Comparison of ENCODE assay signal across 8 cellular contexts in the genomic region with DNA sequence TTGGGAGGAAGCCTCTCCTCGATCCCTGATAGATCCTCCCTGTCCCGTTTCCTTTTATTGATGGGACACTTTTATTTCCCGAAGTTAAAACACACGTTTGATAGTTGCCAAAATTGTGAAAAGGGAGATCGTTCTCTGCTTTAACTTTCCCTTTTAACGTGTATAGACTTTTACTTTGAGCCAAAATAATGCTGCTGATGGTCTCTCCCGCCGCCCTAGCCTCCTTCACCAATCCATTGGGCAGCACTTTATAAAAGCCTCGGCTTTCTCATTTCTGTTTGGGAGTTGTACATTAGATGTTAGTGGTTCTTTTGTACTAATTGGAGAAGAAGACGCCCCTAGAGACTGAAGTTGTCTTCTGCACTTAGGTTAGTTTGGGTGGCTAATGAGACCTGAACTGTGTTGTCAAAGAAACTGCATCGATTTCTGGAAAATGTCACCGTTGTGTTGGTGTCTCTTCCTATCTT. TPM values are rescaled to one million over a fixed set of nuclear protein-coding genes. Genes with fewer than 3 reads are reported as not detected.
DNase-seq lines count a peak whose midpoint lies in the region; ATAC-seq and TF ChIP-seq lines count a peak whose summit lies in the region.

No MANE protein-coding gene starts in this region.

- H4K8ac ChIP-seq in neuronal stem cell (ENCODE audit: low read depth, low read length) = no peak overlapping the region

- H3K4me1 Mint-ChIP-seq in activated naive CD4-positive, alpha-beta T cell treated with anti-CD3 and anti-CD28 coated beads, Interleukin-2, amount 50 U/mL, for 24 hours = peaks cover 8% of the 10 kb centered on the region

- no peak overlapping the region for H2BK15ac ChIP-seq in neuronal stem cell (ENCODE audit: low read length)

- H3K9me3 Mint-ChIP-seq in activated naive CD4-positive, alpha-beta T cell treated with anti-CD3 and anti-CD28 coated beads, Interleukin-2, amount 50 U/mL, for 24 hours = no peaks in the 10 kb centered on the region

- H3K18ac ChIP-seq in neuronal stem cell (ENCODE audit: low read length) = no peak overlapping the region

- no peak overlapping the region for H2BK5ac ChIP-seq in neuronal stem cell (ENCODE audit: low read length)

- no peak overlapping the region for H3K23ac ChIP-seq in neuronal stem cell (ENCODE audit: low read depth, low read length, poor library complexity)

- no peaks in the 10 kb centered on the region for H3K27me3 ChIP-seq in SJCRH30
- no peaks in the 10 kb centered on the region for H3K27me3 ChIP-seq in neuronal stem cell (ENCODE audit: control insufficient read depth in 3 of 3, insufficient read depth in 3 of 3, low read depth in 1 of 3, low read length in 3 of 3)

- H3K9ac ChIP-seq in neuronal stem cell (ENCODE audit: low read depth, low read length, poor library complexity) = no peak overlapping the region

- no peak overlapping the region for H3K14ac ChIP-seq in neuronal stem cell (ENCODE audit: low read length)

- H2AFZ ChIP-seq in neuronal stem cell (ENCODE audit: low read length) = peak overlapping the region; percentile 98

- H3K4ac ChIP-seq in neuronal stem cell (ENCODE audit: low read length) = no peak overlapping the region

- no peak overlapping the region for H2BK120ac ChIP-seq in neuronal stem cell (ENCODE audit: low read depth, low read length)

- H3K27me3 Mint-ChIP-seq in activated naive CD4-positive, alpha-beta T cell treated with anti-CD3 and anti-CD28 coated beads, Interleukin-2, amount 50 U/mL, for 24 hours = peaks cover 3% of the 10 kb centered on the region

- H3K4me1 ChIP-seq in SJCRH30 (no peaks in the 10 kb centered on the region), neuronal stem cell (ENCODE audit: control insufficient read depth in 2 of 2, insufficient read depth in 1 of 2, low read depth in 1 of 2, low read length in 2 of 2) (peaks cover 2 to 4% of the 10 kb centered on the region in 2 donors)

- H3K4me2 ChIP-seq in neuronal stem cell (ENCODE audit: insufficient read depth, low read length, poor library complexity, severe bottlenecking) = peak overlapping the region; percentile 90

- H3K27ac ChIP-seq in SJCRH30 (no peak overlapping the region), neuronal stem cell (replicated peaks; ENCODE audit: low read length) (no peak overlapping the region)

- H3K9me3 ChIP-seq in SJCRH30 (replicated peaks) (no peaks in the 10 kb centered on the region), neuronal stem cell (replicated peaks in 1 of 2; ENCODE audit: control insufficient read depth in 2 of 2, insufficient read depth in 1 of 2, low read depth in 1 of 2, low read length in 2 of 2) (peaks cover 0 to 3% of the 10 kb centered on the region in 2 donors)

- DNase-seq in activated naive CD4-positive, alpha-beta T cell treated with Interleukin-2 at 50 U/mL for 16 hours = no peak
- peak in 1 of 2 experiments; percentile 12 for DNase-seq in SJCRH30
- no peak for DNase-seq in epithelial cell of esophagus (ENCODE audit: low read depth)
- DNase-seq in neuronal stem cell (ENCODE audit: low spot score) = no peak
- no peak for DNase-seq in stimulated activated CD4-positive, alpha-beta T cell treated with anti-CD3 and anti-CD28 coated beads, Interleukin-4, amount 100 ng/mL, for 1 hour

- no peak overlapping the region for H2BK12ac ChIP-seq in neuronal stem cell (ENCODE audit: low read length)

- H3K4me3 Mint-ChIP-seq in activated naive CD4-positive, alpha-beta T cell treated with anti-CD3 and anti-CD28 coated beads, Interleukin-2, amount 50 U/mL, for 24 hours = peak overlapping the region; percentile 96

- H3K36me3 Mint-ChIP-seq in activated naive CD4-positive, alpha-beta T cell treated with anti-CD3 and anti-CD28 coated beads, Interleukin-2, amount 50 U/mL, for 24 hours = peaks cover under 1% of the 10 kb centered on the region

- no peak overlapping the region for H4K91ac ChIP-seq in neuronal stem cell (ENCODE audit: low read depth, low read length, poor library complexity)

- H3K4me3 ChIP-seq in SJCRH30 = peak overlapping the region; percentile 95
- H3K4me3 ChIP-seq in epithelial cell of esophagus (ENCODE audit: low read length) = peak overlapping the region; percentile 74
- peak overlapping the region; percentile 72 to 96 for H3K4me3 ChIP-seq in neuronal stem cell (ENCODE audit: low read length in 2 of 2)

- no peak for TF ChIP-seq POLR2A in GM18505 (IDR thresholded peaks at IDR 0.05; ENCODE audit: borderline replicate concordance, extremely low read depth, insufficient read depth, insufficient read length)

- peak overlapping the region; percentile 94 for H3K27ac Mint-ChIP-seq in activated naive CD4-positive, alpha-beta T cell treated with anti-CD3 and anti-CD28 coated beads, Interleukin-2, amount 50 U/mL, for 24 hours

- TF ChIP-seq CTCF in epithelial cell of esophagus (IDR thresholded peaks at IDR 0.05; ENCODE audit: insufficient read depth, low read depth, low read length, missing control alignments) = no peak

- H2AK5ac ChIP-seq in neuronal stem cell (ENCODE audit: low read depth, low read length) = no peak overlapping the region

- peaks cover 6% of the 10 kb centered on the region for H3K79me1 ChIP-seq in neuronal stem cell (ENCODE audit: low read depth, low read length)

- H3K36me3 ChIP-seq in SJCRH30 = no peaks in the 10 kb centered on the region
- peaks cover 0 to 28% of the 10 kb centered on the region in 2 donors for H3K36me3 ChIP-seq in neuronal stem cell (replicated peaks in 1 of 2; ENCODE audit: control insufficient read depth in 2 of 2, insufficient read depth in 2 of 2, low read length in 2 of 2)

- ATAC-seq in GM18505 (IDR thresholded peaks at IDR 0.05; ENCODE audit: unreplicated experiment) = no peak
- ATAC-seq in GM18502 (IDR thresholded peaks at IDR 0.05; ENCODE audit: poor library complexity, unreplicated experiment) = no peak

- WGBS in neuronal stem cell (ENCODE audit: extremely low coverage in 2 of 2, insufficient read length in 2 of 2, insufficient replicate concordance in 1 of 2), 2 donors = no CpG with 5 or more reads among the region's 12 CpGs

RNA-seq across cellular contexts. Expression of gene TMTC2, which starts 1.4 kb away (rescaled TPM):
- total RNA-seq in SJCRH30 (2014; rRNA removed; shearing (Covaris generic)) = 6.5 and 7.5 TPM in 2 replicates
- 15.7 TPM for polyA plus RNA-seq in neuronal stem cell (2013, experiment 1 of 2)
- polyA plus RNA-seq in neuronal stem cell (2013, experiment 2 of 2) = 15.6 TPM
